2 cellular contexts compared by ENCODE assay signal in genomic region chr1:24287779-24288178, GRCh38. TPM values are rescaled to one million over a fixed set of nuclear protein-coding genes. Genes with fewer than 3 reads are reported as not detected.
"Had no signal": no experiment of that assay in that cellular context is flagged by ENCODE, and none has a peak within 500 bp of the region (broad histone marks: within the 10 kb centered on the region; RNA-seq: fewer than 3 reads in every experiment).

No MANE protein-coding gene starts in this region.

RNA-seq across cellular contexts. Expression of gene GRHL3, which starts 31.4 kb away (rescaled TPM):
- total RNA-seq: LHCN-M2, M059J had no signal
